In the genomic region with DNA sequence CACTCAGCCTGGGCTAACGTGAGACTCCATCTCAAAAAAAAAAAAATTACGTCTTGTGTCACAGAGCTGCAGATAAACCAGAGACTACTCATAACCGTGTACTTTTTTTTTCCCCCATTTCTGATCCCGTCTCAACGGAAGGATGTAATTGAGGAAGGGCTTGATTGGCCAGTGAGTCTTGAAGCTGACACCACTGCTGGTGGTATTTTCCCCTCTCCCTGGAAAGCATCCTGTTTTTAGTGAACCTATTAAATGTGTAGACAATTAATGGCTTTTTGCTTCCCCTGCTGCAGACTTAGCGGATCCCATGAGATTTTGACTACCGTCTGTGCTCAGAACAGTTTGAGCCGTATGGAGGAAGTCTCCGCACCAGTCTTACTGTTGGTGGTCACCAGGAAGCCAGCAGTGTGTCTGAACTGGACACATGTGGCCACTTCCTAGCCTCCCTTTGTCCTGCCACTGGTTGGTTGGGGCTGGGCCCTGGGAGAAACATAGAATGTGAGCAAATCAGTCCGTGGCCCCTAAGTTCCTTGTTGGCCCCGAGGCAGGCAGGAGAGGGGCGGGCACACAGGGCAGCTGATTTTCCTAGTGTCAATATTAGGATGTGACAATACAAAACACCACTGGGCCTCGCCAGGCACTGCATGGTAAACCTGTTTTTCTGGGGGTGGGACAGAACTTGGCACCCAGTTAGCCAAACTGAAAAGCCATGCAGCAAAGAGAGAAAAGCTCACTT, we compare ENCODE assay signal across 18 cellular contexts. TPM values are rescaled to one million over a fixed set of nuclear protein-coding genes. Genes with fewer than 3 reads are reported as not detected.
DNase-seq lines count a peak whose midpoint lies in the region; ATAC-seq lines count a peak whose summit lies in the region.
"Had no signal": no experiment of that assay in that cellular context is flagged by ENCODE, and none has a peak within 500 bp of the region (broad histone marks: within the 10 kb centered on the region; RNA-seq: fewer than 3 reads in every experiment).

No MANE protein-coding gene starts in this region.

- H3K4me1 ChIP-seq in BLaER1 treated with 17β-estradiol and CSF1 and Interleukin-3, amounts not matched to agents 10 nM and 100 nM = peaks cover 43 to 86% (median 81%) of the 10 kb centered on the region in 10 experiments
- peaks cover 8% of the 10 kb centered on the region for H3K4me1 ChIP-seq in effector memory CD4-positive, alpha-beta T cell (ENCODE audit: control insufficient read depth, insufficient read depth, low read length, poor library complexity, severe bottlenecking)

- H3K9ac ChIP-seq in BLaER1 treated with 17β-estradiol and CSF1 and Interleukin-3, amounts not matched to agents 10 nM and 100 nM = peak overlapping the region in 6 of 11 experiments; percentile 23 to 51 (median 30); a peak in 8 of 22 replicates

- peak overlapping the region in 2 of 10 experiments; percentile 2 to 31; a peak in 4 of 20 replicates for H3K4me3 ChIP-seq in BLaER1 treated with 17β-estradiol and CSF1 and Interleukin-3, amounts not matched to agents 10 nM and 100 nM
- H3K4me3 ChIP-seq in effector memory CD4-positive, alpha-beta T cell (ENCODE audit: insufficient read depth, low read depth, low read length, poor library complexity, severe bottlenecking) = no peak overlapping the region
- H3K4me3 ChIP-seq: coronary artery, K562 had no signal

- DNase-seq in DMS153 treated with DMSO at 0.1 percent for 48 hours (lab: John Stamatoyannopoulos, UW; ENCODE audit: unreplicated experiment) = peak; percentile 73
- peak; percentile 69 for DNase-seq in NCI-H748 (lab: John Stamatoyannopoulos, UW; ENCODE audit: unreplicated experiment)
- peak; percentile 42 for DNase-seq in mucosa of gallbladder (ENCODE audit: low spot score)
- no peak for DNase-seq in NCI-H226
- DNase-seq in effector memory CD4-positive, alpha-beta T cell = no peak
- no peak for DNase-seq in GM03348 (ENCODE audit: low spot score)
- DNase-seq: activated CD4-positive, alpha-beta T cell treated with anti-CD3 and anti-CD28 coated beads, Interleukin-2, amount 50 U/mL, for 48 hours; activated T-cell treated with anti-CD3 and anti-CD28 coated beads, Interleukin-2, amount 50 U/mL, for 4 hours; foreskin melanocyte; NCI-H1105 treated with DMSO at 0.1 percent for 48 hours; small intestine; stimulated activated CD4-positive, alpha-beta T cell treated with anti-CD3 and anti-CD28 coated beads, Interleukin-4, amount 100 ng/mL, for 4 hours; stimulated activated CD8-positive, alpha-beta memory T cell treated with anti-CD3 and anti-CD28 coated beads, Interleukin-4, amount 100 ng/mL, for 48 hours had no signal

- H4K20me1 ChIP-seq in BLaER1 treated with 17β-estradiol and CSF1 and Interleukin-3, amounts not matched to agents 10 nM and 100 nM = peaks cover 0 to 53% (median 8%) of the 10 kb centered on the region in 11 experiments; a peak in 9 of 22 replicates

- peak overlapping the region; percentile 56 to 100 (median 99) for H3K4me2 ChIP-seq in BLaER1 treated with 17β-estradiol and CSF1 and Interleukin-3, amounts not matched to agents 10 nM and 100 nM

- no peaks in the 10 kb centered on the region for H3K9me3 ChIP-seq in BLaER1 treated with 17β-estradiol and CSF1 and Interleukin-3, amounts not matched to agents 10 nM and 100 nM (replicated peaks in 1 of 11)
- no peaks in the 10 kb centered on the region for H3K9me3 ChIP-seq in effector memory CD4-positive, alpha-beta T cell (ENCODE audit: control insufficient read depth, low read length)

- peak overlapping the region in 4 of 11 experiments; percentile 17 to 53 (median 39); a peak in 4 of 22 replicates for H3K27ac ChIP-seq in BLaER1 treated with 17β-estradiol and CSF1 and Interleukin-3, amounts not matched to agents 10 nM and 100 nM
- no peak overlapping the region for H3K27ac ChIP-seq in effector memory CD4-positive, alpha-beta T cell (ENCODE audit: insufficient read depth, low read length, poor library complexity, severe bottlenecking)
- H3K27ac ChIP-seq: coronary artery had no signal

- no peak for ATAC-seq in HG02885 (IDR thresholded peaks at IDR 0.05; ENCODE audit: poor library complexity, unreplicated experiment)
- ATAC-seq: activated T-cell treated with anti-CD3 and anti-CD28 coated beads, Interleukin-2, amount 50 U/mL, for 4 hours; K562; left lobe of liver had no signal

- H3K36me3 ChIP-seq in BLaER1 treated with 17β-estradiol and CSF1 and Interleukin-3, amounts not matched to agents 10 nM and 100 nM = no peaks in the 10 kb centered on the region
- H3K36me3 ChIP-seq in effector memory CD4-positive, alpha-beta T cell (ENCODE audit: control insufficient read depth, insufficient read depth, low read length) = no peaks in the 10 kb centered on the region

- peaks cover 22 to 71% (median 35%) of the 10 kb centered on the region in 11 experiments for H3K27me3 ChIP-seq in BLaER1 treated with 17β-estradiol and CSF1 and Interleukin-3, amounts not matched to agents 10 nM and 100 nM
- H3K27me3 ChIP-seq in effector memory CD4-positive, alpha-beta T cell (replicated peaks; ENCODE audit: control insufficient read depth, insufficient read depth, low read length, poor library complexity, severe bottlenecking) = no peaks in the 10 kb centered on the region

RNA-seq across cellular contexts. Expression of a gene that starts 3.1 kb away (rescaled TPM):
- 19.0 TPM for total RNA-seq in mucosa of gallbladder

RNA-seq across cellular contexts. Expression of a gene that starts 24.5 kb away (rescaled TPM):
- 5.9 TPM for total RNA-seq in mucosa of gallbladder

RNA-seq across cellular contexts. Expression of a gene that starts 29.5 kb away (rescaled TPM):
- total RNA-seq in mucosa of gallbladder = 29.3 TPM

RNA-seq across cellular contexts. Expression of a gene that starts 37.7 kb away (rescaled TPM):
- 322 TPM for total RNA-seq in mucosa of gallbladder

Comparison
In these comparisons a context has a peak if more than half of its experiments do, and no peak if none do; other contexts are left out.
1. DNase-seq: peak in DMS153 treated with DMSO at 0.1 percent for 48 hours (single experiment), NCI-H748 (single experiment) and mucosa of gallbladder (single experiment); none in NCI-H226 (single experiment), effector memory CD4-positive, alpha-beta T cell (0 of 3) and GM03348 (single experiment).